Comparison of ENCODE assay signal across 9 cellular contexts in genomic region chr13:77918391-77919261, GRCh38. TPM values are rescaled to one million over a fixed set of nuclear protein-coding genes. Genes with fewer than 3 reads are reported as not detected.
A peak's percentile ranks its signal among the peaks of the same experiment; 100 is the strongest.
DNase-seq lines count a peak whose midpoint lies in the region; ATAC-seq and TF ChIP-seq lines count a peak whose summit lies in the region.
"Had no signal": no experiment of that assay in that cellular context is flagged by ENCODE, and none has a peak within 500 bp of the region (broad histone marks: within the 10 kb centered on the region; RNA-seq: fewer than 3 reads in every experiment).

TSS of gene EDNRB (minus strand) at chr13:77918831. CDS start at chr13:77918573, 258 bp downstream.

- no peak within 1 kb of the TSS for H3K9ac ChIP-seq in SK-N-SH

- POLR2A ChIA-PET in SK-N-SH (lab: Yijun Ruan, JAX) = interaction anchor here (0.5 kb wide), 1 partner anchor 218 kb away, joined by 6 read pairs; no protein-coding TSS in a partner anchor

- H3K9me2 ChIP-seq in SK-N-SH = no peaks in the 10 kb centered on the region

- no peaks in the 10 kb centered on the region for H3K36me3 Mint-ChIP-seq in activated naive CD4-positive, alpha-beta T cell treated with anti-CD3 and anti-CD28 coated beads for 36 hours (ENCODE audit: low read depth)
- H3K36me3 Mint-ChIP-seq: activated naive CD4-positive, alpha-beta T cell treated with anti-CD3 and anti-CD28 coated beads, Interleukin-2, amount 50 U/mL, for 24 hours had no signal

- H2AFZ ChIP-seq in SK-N-SH (ENCODE audit: low read depth) = peak within 1 kb of the TSS; percentile 70

- TF ChIP-seq EP300 in SK-N-SH (IDR thresholded peaks at IDR 0.05; ENCODE audit: borderline replicate concordance in 1 of 2, low read depth in 1 of 2, low read length in 1 of 2) = no peak

- no peaks in the 10 kb centered on the region for H3K9me3 ChIP-seq in SK-N-SH

- intact Hi-C loops in activated naive CD4-positive, alpha-beta T cell treated with anti-CD3 and anti-CD28 coated beads for 36 hours (cut with micrococcal nuclease) = no loop called here

- peak within 1 kb of the TSS; percentile 45 for H3K4me3 Mint-ChIP-seq in activated naive CD4-positive, alpha-beta T cell treated with anti-CD3 and anti-CD28 coated beads for 36 hours
- H3K4me3 Mint-ChIP-seq: activated naive CD4-positive, alpha-beta T cell treated with anti-CD3 and anti-CD28 coated beads, Interleukin-2, amount 50 U/mL, for 24 hours had no signal

- H3K27ac ChIP-seq in SK-N-SH (ENCODE audit: low read depth in 2 of 2, low read length in 1 of 2) = no peak within 1 kb of the TSS

- H3K4me2 ChIP-seq in SK-N-SH = peak within 1 kb of the TSS; percentile 81

- H3K27me3 Mint-ChIP-seq in activated naive CD4-positive, alpha-beta T cell treated with anti-CD3 and anti-CD28 coated beads for 36 hours (ENCODE audit: low read depth) = peaks cover 18% of the 10 kb centered on the region

- H3K9me3 Mint-ChIP-seq in activated naive CD4-positive, alpha-beta T cell treated with anti-CD3 and anti-CD28 coated beads for 36 hours = no peaks in the 10 kb centered on the region
- H3K9me3 Mint-ChIP-seq: activated naive CD4-positive, alpha-beta T cell treated with anti-CD3 and anti-CD28 coated beads, Interleukin-2, amount 50 U/mL, for 24 hours had no signal

- peak; percentile 7 for DNase-seq in activated naive CD4-positive, alpha-beta T cell treated with anti-CD3 and anti-CD28 coated beads for 36 hours
- DNase-seq in activated naive CD4-positive, alpha-beta T cell treated with Interleukin-2 at 50 U/mL for 16 hours = no peak
- peak; percentile 39 for DNase-seq in SK-N-SH
- DNase-seq in fibroblast of the aortic adventitia (ENCODE audit: low read depth) = peak; percentile 41
- DNase-seq in myocyte (ENCODE audit: low read depth) = peak; percentile 54
- no peak for DNase-seq in NAMALWA (ENCODE audit: low spot score)
- no peak for DNase-seq in stimulated activated naive CD4-positive, alpha-beta T cell treated with Interleukin-2 at 50 U/mL for 16 hours (lab: John Stamatoyannopoulos, UW)

- H3K79me2 ChIP-seq in SK-N-SH (ENCODE audit: insufficient read depth) = no peaks in the 10 kb centered on the region

- H3K27me3 ChIP-seq in SK-N-SH (ENCODE audit: insufficient read depth) = peaks cover 37% of the 10 kb centered on the region

- WGBS in SK-N-SH (ENCODE audit: low lambda C conversion rate) = 4% methylated on average over 35 of the region's 61 CpGs

- no peaks in the 10 kb centered on the region for H3F3A ChIP-seq in SK-N-SH (replicated peaks; ENCODE audit: insufficient read depth)

- no peak within 1 kb of the TSS for H3K27ac Mint-ChIP-seq in activated naive CD4-positive, alpha-beta T cell treated with anti-CD3 and anti-CD28 coated beads for 36 hours
- H3K27ac Mint-ChIP-seq: activated naive CD4-positive, alpha-beta T cell treated with anti-CD3 and anti-CD28 coated beads, Interleukin-2, amount 50 U/mL, for 24 hours had no signal

- TF ChIP-seq CTCF in SK-N-SH (IDR thresholded peaks at IDR 0.05) (peak; percentile 14; the same call in 1 of the 2 replicates), fibroblast of the aortic adventitia (IDR thresholded peaks at IDR 0.05; ENCODE audit: insufficient read depth, low read length) (peak; percentile 32)

- H3K4me3 ChIP-seq in SK-N-SH (ENCODE audit: low read depth in 2 of 2, low read length in 1 of 2) (peak within 1 kb of the TSS; percentile 38 to 58), fibroblast of the aortic adventitia (ENCODE audit: low read depth, low read length) (peak within 1 kb of the TSS; percentile 64)

- ATAC-seq in GM19397 (IDR thresholded peaks at IDR 0.05; ENCODE audit: unreplicated experiment) = no peak

- no peaks in the 10 kb centered on the region for H3K36me3 ChIP-seq in SK-N-SH (replicated peaks in 1 of 2; ENCODE audit: control insufficient read depth in 1 of 2, insufficient read depth in 2 of 2, low read length in 1 of 2)

- CTCF ChIA-PET in activated naive CD4-positive, alpha-beta T cell treated with anti-CD3 and anti-CD28 coated beads for 36 hours (lab: Charles Lee) = no interaction called here
- CTCF ChIA-PET in SK-N-SH (lab: Yijun Ruan, JAX) = interaction anchor here (1.0 kb wide), 1 partner anchor 320 kb away, joined by 3 read pairs; no protein-coding TSS in a partner anchor

- no peaks in the 10 kb centered on the region for H3K4me1 Mint-ChIP-seq in activated naive CD4-positive, alpha-beta T cell treated with anti-CD3 and anti-CD28 coated beads for 36 hours (ENCODE audit: low read depth)
- H3K4me1 Mint-ChIP-seq: activated naive CD4-positive, alpha-beta T cell treated with anti-CD3 and anti-CD28 coated beads, Interleukin-2, amount 50 U/mL, for 24 hours had no signal

- TF ChIP-seq RAD21 in SK-N-SH (IDR thresholded peaks at IDR 0.05; ENCODE audit: low read length) = no peak

- no peaks in the 10 kb centered on the region for H4K20me1 ChIP-seq in SK-N-SH (ENCODE audit: insufficient read depth)

- peaks cover 0 to 16% of the 10 kb centered on the region in 2 experiments; a peak in 2 of 4 replicates for H3K4me1 ChIP-seq in SK-N-SH (ENCODE audit: control insufficient read depth in 1 of 2, insufficient read depth in 2 of 2, low read depth in 1 of 2, low read length in 1 of 2)

TF ChIP-seq in SK-N-SH, 30 proteins besides CTCF, POLR2A, EP300 and RAD21 (continues in another document):
- TF ChIP-seq SIN3A (IDR thresholded peaks at IDR 0.05; ENCODE audit: borderline replicate concordance, low read depth, low read length) = no peak
- no peak for TF ChIP-seq RFX5 (IDR thresholded peaks at IDR 0.05; ENCODE audit: low read length)
- TF ChIP-seq POLR2AphosphoS5 (IDR thresholded peaks at IDR 0.05; ENCODE audit: low read depth, low read length) = no peak
- no peak for TF ChIP-seq FOXJ3 (CRISPR knock-in tag; IDR thresholded peaks at IDR 0.05)
- TF ChIP-seq MAX (IDR thresholded peaks at IDR 0.05; ENCODE audit: low read depth) = no peak
- TF ChIP-seq, protein P1, sequence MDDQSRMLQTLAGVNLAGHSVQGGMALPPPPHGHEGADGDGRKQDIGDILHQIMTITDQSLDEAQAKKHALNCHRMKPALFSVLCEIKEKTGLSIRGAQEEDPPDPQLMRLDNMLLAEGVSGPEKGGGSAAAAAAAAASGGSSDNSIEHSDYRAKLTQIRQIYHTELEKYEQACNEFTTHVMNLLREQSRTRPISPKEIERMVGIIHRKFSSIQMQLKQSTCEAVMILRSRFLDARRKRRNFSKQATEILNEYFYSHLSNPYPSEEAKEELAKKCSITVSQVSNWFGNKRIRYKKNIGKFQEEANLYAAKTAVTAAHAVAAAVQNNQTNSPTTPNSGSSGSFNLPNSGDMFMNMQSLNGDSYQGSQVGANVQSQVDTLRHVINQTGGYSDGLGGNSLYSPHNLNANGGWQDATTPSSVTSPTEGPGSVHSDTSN (IDR thresholded peaks at IDR 0.05) = no peak
- no peak for TF ChIP-seq GABPA (IDR thresholded peaks at IDR 0.05; ENCODE audit: low read depth)
- no peak for TF ChIP-seq RCOR1 (IDR thresholded peaks at IDR 0.05; ENCODE audit: low read length)
- no peak for TF ChIP-seq SMC3 (IDR thresholded peaks at IDR 0.05; ENCODE audit: low read depth, low read length)
- no peak for TF ChIP-seq EZH2phosphoT487 (IDR thresholded peaks at IDR 0.05; ENCODE audit: borderline replicate concordance, low read depth)
- no peak for TF ChIP-seq REST (IDR thresholded peaks at IDR 0.05; ENCODE audit: low read depth, low read length)
- no peak for TF ChIP-seq CHD2 (IDR thresholded peaks at IDR 0.05; ENCODE audit: low read length, partially characterized antibody)
- TF ChIP-seq TAF1 (IDR thresholded peaks at IDR 0.05; ENCODE audit: borderline replicate concordance, low read depth, low read length) = no peak
- TF ChIP-seq JUND (IDR thresholded peaks at IDR 0.05) = no peak
- no peak for TF ChIP-seq MEF2A (IDR thresholded peaks at IDR 0.05; ENCODE audit: borderline replicate concordance, low read depth)
- TF ChIP-seq ELF1 (IDR thresholded peaks at IDR 0.05) = no peak

RNA-seq across cellular contexts. Expression of gene EDNRB, which starts in this region (rescaled TPM):
- total RNA-seq in activated naive CD4-positive, alpha-beta T cell treated with anti-CD3 and anti-CD28 coated beads for 36 hours = not detected
- not detected in 2 replicates for polyA plus RNA-seq in SK-N-SH (2012; rRNA removed)
- not detected in 2 replicates for polyA plus RNA-seq in SK-N-SH (2012; cell fraction: cytosol; rRNA removed)
- polyA plus RNA-seq in SK-N-SH (2012; cell fraction: nucleus; rRNA removed) = 0.04 TPM in 1 of 2 replicates, not detected in the other
- total RNA-seq in fibroblast of the aortic adventitia (ENCODE audit: low replicate concordance) (1.3 and 23.3 TPM in 2 replicates), myocyte (1.7 and 2.2 TPM in 2 replicates)
- polyA plus RNA-seq in myocyte (2012) = 0.19 TPM

Comparison
In these comparisons a context has a peak if more than half of its experiments do, and no peak if none do; other contexts are left out.
1. Peak in DNase-seq in activated naive CD4-positive, alpha-beta T cell treated with anti-CD3 and anti-CD28 coated beads for 36 hours; RNA of the gene not detected or under 1 TPM.
2. Peak in DNase-seq, H3K4me3 ChIP-seq and H3K4me2 ChIP-seq in SK-N-SH; RNA of the gene not detected or under 1 TPM.
3. DNase-seq: peak in fibroblast of the aortic adventitia (single experiment) and myocyte (single experiment); none in activated naive CD4-positive, alpha-beta T cell treated with Interleukin-2 at 50 U/mL for 16 hours (single experiment), NAMALWA (single experiment) and stimulated activated naive CD4-positive, alpha-beta T cell treated with Interleukin-2 at 50 U/mL for 16 hours (single experiment).